8 cellular contexts compared by ENCODE assay signal in genomic region chr1:83998205-83998598, GRCh38. TPM values are rescaled to one million over a fixed set of nuclear protein-coding genes. Genes with fewer than 3 reads are reported as not detected.
A peak's percentile ranks its signal among the peaks of the same experiment; 100 is the strongest.
DNase-seq lines count a peak whose midpoint lies in the region; ATAC-seq and TF ChIP-seq lines count a peak whose summit lies in the region.

No MANE protein-coding gene starts in this region.

- H3K27ac Mint-ChIP-seq in activated naive CD8-positive, alpha-beta T cell treated with anti-CD3 and anti-CD28 coated beads for 36 hours: no peak overlapping the region

- DNase-seq in heart left ventricle (no peak), left ventricle myocardium superior (no peak), kidney epithelial cell (ENCODE audit: low read depth) (no peak), thoracic aorta (ENCODE audit: low spot score) (no peak), kidney glomerular epithelial cell (lab: John Stamatoyannopoulos, UW) (no peak)
- no peak for DNase-seq in activated naive CD8-positive, alpha-beta T cell treated with anti-CD3 and anti-CD28 coated beads for 36 hours
- DNase-seq in activated effector memory CD4-positive, alpha-beta T cell treated with anti-CD3 and anti-CD28 coated beads, Interleukin-2, amount 50 U/mL, for 16 hours: no peak

- no peak for TF ChIP-seq POLR2A in heart left ventricle (IDR thresholded peaks at IDR 0.05)

- H3K4me3 ChIP-seq in heart left ventricle (peak overlapping the region; percentile 64 to 91 (median 78)), kidney epithelial cell (ENCODE audit: low read depth, low read length) (peak overlapping the region; percentile 71), thoracic aorta (peak overlapping the region; percentile 94)

- H3K36me3 Mint-ChIP-seq in activated naive CD8-positive, alpha-beta T cell treated with anti-CD3 and anti-CD28 coated beads for 36 hours: no peaks in the 10 kb centered on the region

- ATAC-seq in heart left ventricle (no peak), left ventricle myocardium superior (no peak), thoracic aorta (ENCODE audit: insufficient number of reproducible peaks, low FRiP score, low read depth) (peak; percentile 11), HG02970 (IDR thresholded peaks at IDR 0.05; ENCODE audit: low FRiP score, unreplicated experiment) (no peak)

- H3K9me3 Mint-ChIP-seq in activated naive CD8-positive, alpha-beta T cell treated with anti-CD3 and anti-CD28 coated beads for 36 hours: no peaks in the 10 kb centered on the region

- H3K36me3 ChIP-seq in heart left ventricle (no peaks in the 10 kb centered on the region), kidney epithelial cell (ENCODE audit: control insufficient read depth, insufficient read depth, low read length) (no peaks in the 10 kb centered on the region), thoracic aorta (no peaks in the 10 kb centered on the region)

- peaks cover 0 to 34% (median 0%) of the 10 kb centered on the region in 9 donors for H3K27me3 ChIP-seq in heart left ventricle
- H3K27me3 ChIP-seq in kidney epithelial cell (ENCODE audit: control insufficient read depth, insufficient read depth, low read length): no peaks in the 10 kb centered on the region
- no peaks in the 10 kb centered on the region for H3K27me3 ChIP-seq in thoracic aorta (replicated peaks; ENCODE audit: insufficient read depth)

- 13 to 17% (median 14%) methylated on average over 12 of the region's 12 CpGs for WGBS in heart left ventricle, 4 donors

- H3K9me3 ChIP-seq in heart left ventricle (no peaks in the 10 kb centered on the region), thoracic aorta (no peaks in the 10 kb centered on the region)

- H3K4me3 Mint-ChIP-seq in activated naive CD8-positive, alpha-beta T cell treated with anti-CD3 and anti-CD28 coated beads for 36 hours: peak overlapping the region; percentile 76

- peak in 1 of 12 donors; percentile 11 for TF ChIP-seq CTCF in heart left ventricle (IDR thresholded peaks at IDR 0.05)
- no peak for TF ChIP-seq CTCF in kidney epithelial cell (IDR thresholded peaks at IDR 0.05; ENCODE audit: insufficient read depth, low read length, poor library complexity, severe bottlenecking)
- TF ChIP-seq CTCF in thoracic aorta (IDR thresholded peaks at IDR 0.05): no peak

- H3K27me3 Mint-ChIP-seq in activated naive CD8-positive, alpha-beta T cell treated with anti-CD3 and anti-CD28 coated beads for 36 hours: peaks cover 73% of the 10 kb centered on the region

- peaks cover 0 to 24% (median 2%) of the 10 kb centered on the region in 12 donors for H3K4me1 ChIP-seq in heart left ventricle
- H3K4me1 ChIP-seq in thoracic aorta (ENCODE audit: control insufficient read depth in 1 of 2, low read depth in 2 of 2): peaks cover 10 to 56% of the 10 kb centered on the region in 2 donors

- H3K27ac ChIP-seq in heart left ventricle (peak overlapping the region in 7 of 12 donors; percentile 65 to 82 (median 78)), thoracic aorta (peak overlapping the region; percentile 93 to 96)

- H3K4me1 Mint-ChIP-seq in activated naive CD8-positive, alpha-beta T cell treated with anti-CD3 and anti-CD28 coated beads for 36 hours: peaks cover 12% of the 10 kb centered on the region

- intact Hi-C loops in heart left ventricle (cut with DNase I): loop anchor here in 2 of 10 donors (5.0 to 10.0 kb wide), 2 partner anchors 79 to 127 kb away; no protein-coding TSS in a partner anchor
- intact Hi-C loops in left ventricle myocardium superior (cut with micrococcal nuclease): no loop called here

RNA-seq across cellular contexts. Expression of gene TTLL7, which starts 0.7 kb away (rescaled TPM):
- total RNA-seq in heart left ventricle: 10 to 100 TPM in 2 of 9 donors, 1 to 10 TPM in 7; 1.6 to 12.8 (median 3.3) TPM
- 1 to 10 TPM in 1 of 2 donors, under 1 TPM in 1; 0.87 to 2.0 TPM for polyA plus RNA-seq in heart left ventricle
- total RNA-seq in left ventricle myocardium superior: 3.3 TPM
- 1 to 10 TPM in 1 of 2 experiments, under 1 TPM in 1; 0.36 to 2.7 TPM for total RNA-seq in activated naive CD8-positive, alpha-beta T cell treated with anti-CD3 and anti-CD28 coated beads for 36 hours
- total RNA-seq in kidney epithelial cell: 2.4 and 4.4 TPM in 2 replicates
- total RNA-seq in thoracic aorta: 10 to 100 TPM; 66.1 to 71.4 TPM

Comparison
In these comparisons a context has a peak if more than half of its experiments do, and no peak if none do; other contexts are left out.
1. RNA of gene TTLL7, which starts 0.7 kb away (total RNA-seq): 66.1 to 71.4 TPM in thoracic aorta; 2.4 to 4.4 TPM in kidney epithelial cell, 3.3 TPM in left ventricle myocardium superior (single experiment), 1.6 to 12.8 TPM in heart left ventricle and 0.36 to 2.7 TPM in activated naive CD8-positive, alpha-beta T cell treated with anti-CD3 and anti-CD28 coated beads for 36 hours; every median in the first group is over 4 times any median in the second.
2. Peak in every context shown above with its lines, with median percentiles within 50 percentile points of each other: H3K4me3 ChIP-seq.